7 cellular contexts compared by ENCODE assay signal in genomic region chr16:84451010-84451676, GRCh38. TPM values are rescaled to one million over a fixed set of nuclear protein-coding genes. Genes with fewer than 3 reads are reported as not detected.
DNase-seq lines count a peak whose midpoint lies in the region; ATAC-seq and TF ChIP-seq lines count a peak whose summit lies in the region.
"Not testable (repeated sequence)": the region's sequence is repeated elsewhere in the genome, so short reads cannot be mapped to it uniquely, and the experiment has no call there.

No MANE protein-coding gene starts in this region.

- 88 to 91% methylated on average over 4 to 9 of the region's 9 CpGs for WGBS in endodermal cell (ENCODE audit: insufficient coverage in 1 of 2, insufficient read length in 1 of 2), 2 experiments

- not testable (repeated sequence) for H3K27me3 ChIP-seq in Peyer's patch; endodermal cell (ENCODE audit: control insufficient read depth, insufficient read depth, low read length, poor library complexity, severe bottlenecking); lower lobe of right lung (ENCODE audit: low read depth); upper lobe of right lung

- not testable (repeated sequence) for H3K4me1 ChIP-seq in Peyer's patch; endodermal cell (ENCODE audit: control insufficient read depth, insufficient read depth, low read length); lower lobe of right lung; upper lobe of right lung

- TF ChIP-seq CTCF in Peyer's patch (IDR thresholded peaks at IDR 0.05); endodermal cell (conservative IDR thresholded peaks at IDR 0.05); lower lobe of right lung (IDR thresholded peaks at IDR 0.05); upper lobe of right lung (IDR thresholded peaks at IDR 0.05): not testable (repeated sequence)

- H3K27ac Mint-ChIP-seq in activated CD8-positive, alpha-beta T cell treated with anti-CD3 and anti-CD28 coated beads, Interleukin-2, amount 10 ng/mL, durations not matched to agents 7 days and 5 days: peak overlapping the region; percentile 61
- not testable (repeated sequence) for H3K27ac Mint-ChIP-seq in endodermal cell

- not testable (repeated sequence) for ATAC-seq in activated CD8-positive, alpha-beta T cell treated with anti-CD3 and anti-CD28 coated beads, Interleukin-2, amount 10 ng/mL, durations not matched to agents 7 days and 5 days; lower lobe of right lung; upper lobe of right lung

- POLR2A ChIA-PET in activated CD8-positive, alpha-beta T cell treated with anti-CD3 and anti-CD28 coated beads, Interleukin-2, amount 10 ng/mL, durations not matched to agents 7 days and 5 days (lab: Charles Lee): interaction anchor here (0.6 kb wide), 1 partner anchor 362 kb away, joined by 3 read pairs; no protein-coding TSS in a partner anchor

- H3K27me3 Mint-ChIP-seq in activated CD8-positive, alpha-beta T cell treated with anti-CD3 and anti-CD28 coated beads, Interleukin-2, amount 10 ng/mL, durations not matched to agents 7 days and 5 days (ENCODE audit: low read depth); endodermal cell (ENCODE audit: insufficient read depth): not testable (repeated sequence)

- H3K27ac ChIP-seq in Peyer's patch; endodermal cell (ENCODE audit: low read depth, low read length); lower lobe of right lung; upper lobe of right lung: not testable (repeated sequence)

- TF ChIP-seq POLR2A in Peyer's patch (IDR thresholded peaks at IDR 0.05): not testable (repeated sequence)

- not testable (repeated sequence) for H3K4me3 ChIP-seq in Peyer's patch; endodermal cell (ENCODE audit: low read length); lower lobe of right lung; upper lobe of right lung

- intact Hi-C loops in lower lobe of right lung (cut with DNase I); posterior vena cava (cut with DNase I); upper lobe of right lung (cut with DNase I): not testable (repeated sequence)

- H3K9me3 Mint-ChIP-seq in activated CD8-positive, alpha-beta T cell treated with anti-CD3 and anti-CD28 coated beads, Interleukin-2, amount 10 ng/mL, durations not matched to agents 7 days and 5 days (ENCODE audit: insufficient read depth); endodermal cell: not testable (repeated sequence)

- H3K4me1 Mint-ChIP-seq in activated CD8-positive, alpha-beta T cell treated with anti-CD3 and anti-CD28 coated beads, Interleukin-2, amount 10 ng/mL, durations not matched to agents 7 days and 5 days (ENCODE audit: low read depth); endodermal cell: not testable (repeated sequence)

- H3K36me3 Mint-ChIP-seq in activated CD8-positive, alpha-beta T cell treated with anti-CD3 and anti-CD28 coated beads, Interleukin-2, amount 10 ng/mL, durations not matched to agents 7 days and 5 days (ENCODE audit: low read depth); endodermal cell (ENCODE audit: low read depth): not testable (repeated sequence)

- H3K36me3 ChIP-seq in Peyer's patch; endodermal cell (ENCODE audit: control insufficient read depth, insufficient read depth, low read length); lower lobe of right lung; upper lobe of right lung: not testable (repeated sequence)

- not testable (repeated sequence) for H3K4me3 Mint-ChIP-seq in activated CD8-positive, alpha-beta T cell treated with anti-CD3 and anti-CD28 coated beads, Interleukin-2, amount 10 ng/mL, durations not matched to agents 7 days and 5 days; endodermal cell

- not testable (repeated sequence) for H3K9me3 ChIP-seq in Peyer's patch; endodermal cell (ENCODE audit: control insufficient read depth, low read length); lower lobe of right lung; upper lobe of right lung

- H3K9ac ChIP-seq in endodermal cell (ENCODE audit: extremely low read depth, low read length, poor library complexity, severe bottlenecking): not testable (repeated sequence)

- DNase-seq in Peyer's patch (peak in 2 of 3 donors; percentile 15 to 40), endodermal cell (peak; percentile 29), lower lobe of right lung (peak; percentile 4), posterior vena cava (ENCODE audit: low spot score) (peak; percentile 32), upper lobe of right lung (peak; percentile 29)
- DNase-seq in activated CD8-positive, alpha-beta T cell treated with anti-CD3 and anti-CD28 coated beads, Interleukin-2, amount 10 ng/mL, durations not matched to agents 7 days and 5 days: not testable (repeated sequence)
- DNase-seq in activated effector memory CD4-positive, alpha-beta T cell treated with anti-CD3 and anti-CD28 coated beads, Interleukin-2, amount 50 U/mL, for 16 hours: peak; percentile 25

- CTCF ChIA-PET in activated CD8-positive, alpha-beta T cell treated with anti-CD3 and anti-CD28 coated beads, Interleukin-2, amount 10 ng/mL, durations not matched to agents 7 days and 5 days (lab: Charles Lee): not testable (repeated sequence)

RNA-seq across cellular contexts. Expression of gene MEAK7, which starts 53.3 kb away (rescaled TPM):
- 10 to 100 TPM in 3 of 4 donors, 1 to 10 TPM in 1; 7.4 to 54.3 (median 47.0) TPM for total RNA-seq in Peyer's patch
- 10 to 100 TPM; 62.3 to 72.4 TPM for total RNA-seq in activated CD8-positive, alpha-beta T cell treated with anti-CD3 and anti-CD28 coated beads, Interleukin-2, amount 10 ng/mL, durations not matched to agents 7 days and 5 days
- total RNA-seq in endodermal cell: 10 to 100 TPM; 30.3 to 34.9 TPM
- 16.1 TPM for polyA plus RNA-seq in endodermal cell (2013, experiment 1 of 2)
- 12.1 TPM for polyA plus RNA-seq in endodermal cell (2013, experiment 2 of 2)
- total RNA-seq in lower lobe of right lung: 13.0 TPM
- 10 to 100 TPM; 14.0 to 16.7 TPM for total RNA-seq in posterior vena cava
- 10.8 TPM for total RNA-seq in upper lobe of right lung
